In the genomic region with DNA sequence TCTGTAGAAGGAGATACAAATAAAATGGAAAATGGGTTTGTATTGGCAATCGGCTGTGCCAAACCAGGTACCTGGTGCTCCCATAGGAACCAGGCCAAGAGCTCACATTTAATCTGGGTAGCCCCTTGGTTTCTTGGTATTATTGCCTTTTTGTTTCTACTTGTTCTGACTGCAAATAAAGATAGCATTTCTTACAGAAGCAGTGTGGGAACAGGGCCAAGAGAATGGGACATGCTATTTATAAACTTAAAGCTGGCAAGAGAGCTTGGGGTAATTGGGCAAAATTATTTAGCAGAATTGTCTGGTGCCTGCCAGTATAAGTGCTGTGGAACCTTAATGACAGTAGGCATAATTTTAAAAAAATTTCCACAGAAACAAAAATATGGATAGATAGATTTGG, we compare ENCODE assay signal across 21 cellular contexts.
"Had no signal": no experiment of that assay in that cellular context is flagged by ENCODE, and none has a peak within 500 bp of the region (broad histone marks: within the 10 kb centered on the region; RNA-seq: fewer than 3 reads in every experiment).

No MANE protein-coding gene starts in this region.

- H3K36me3 ChIP-seq: breast epithelium, colonic mucosa, esophagus squamous epithelium, gastroesophageal sphincter, heart left ventricle, neutrophil, stomach, suprapubic skin, uterus had no signal

- H3K4me3 ChIP-seq: breast epithelium, colonic mucosa, esophagus squamous epithelium, gastroesophageal sphincter, heart left ventricle, smooth muscle cell, stomach, suprapubic skin, uterus had no signal

- H3K4me1 ChIP-seq: breast epithelium, colonic mucosa, esophagus squamous epithelium, gastroesophageal sphincter, heart left ventricle, parathyroid adenoma, stomach, suprapubic skin, uterus had no signal

- H3K9me3 ChIP-seq: breast epithelium, colonic mucosa, esophagus squamous epithelium, gastroesophageal sphincter, neutrophil, stomach, suprapubic skin, uterus had no signal

- DNase-seq: activated CD4-positive, alpha-beta T cell treated with anti-CD3 and anti-CD28 coated beads, Interleukin-2, amount 50 U/mL, for 48 hours; activated CD8-positive, alpha-beta memory T cell treated with anti-CD3 and anti-CD28 coated beads, Interleukin-2, amount 50 U/mL, for 48 hours; activated naive CD4-positive, alpha-beta T cell; activated naive CD8-positive, alpha-beta T cell treated with anti-CD3 and anti-CD28 coated beads for 36 hours; activated T-cell treated with anti-CD3 and anti-CD28 coated beads, Interleukin-2, amount 50 U/mL, for 4 hours; colonic mucosa; endodermal cell; esophagus squamous epithelium; heart left ventricle; left ventricle myocardium superior; mammary epithelial cell; stimulated activated CD4-positive, alpha-beta T cell treated with anti-CD3 and anti-CD28 coated beads, Interleukin-15, amount 100 ng/mL, for 24 hours; stomach; trophoblast cell; uterus had no signal

- H3K27me3 ChIP-seq: breast epithelium, colonic mucosa, gastroesophageal sphincter, stomach, uterus had no signal

- H3K27ac ChIP-seq: breast epithelium, colonic mucosa, esophagus squamous epithelium, gastroesophageal sphincter, heart left ventricle, neutrophil, parathyroid adenoma, stomach, suprapubic skin, uterus had no signal
